In genomic region chr3:152282813-152283212, GRCh38 we compare ENCODE assay signal across 11 cellular contexts. TPM values are rescaled to one million over a fixed set of nuclear protein-coding genes. Genes with fewer than 3 reads are reported as not detected.
A peak's percentile ranks its signal among the peaks of the same experiment; 100 is the strongest.
DNase-seq lines count a peak whose midpoint lies in the region; ATAC-seq and TF ChIP-seq lines count a peak whose summit lies in the region.
"Had no signal": no experiment of that assay in that cellular context is flagged by ENCODE, and none has a peak within 500 bp of the region (broad histone marks: within the 10 kb centered on the region; RNA-seq: fewer than 3 reads in every experiment).

No MANE protein-coding gene starts in this region.

- intact Hi-C loops in activated CD8-positive, alpha-beta T cell treated with anti-CD3 and anti-CD28 coated beads for 36 hours (cut with micrococcal nuclease), result loop anchor here (2.0 kb wide), 1 partner anchor 74 kb away; no protein-coding TSS in a partner anchor
- intact Hi-C loops in left ventricle myocardium inferior (cut with micrococcal nuclease) (no loop called here), stomach (cut with DNase I; ENCODE audit: low total_unique reads) (no loop called here)

- H3K27ac ChIP-seq in left ventricle myocardium inferior (replicated peaks), result peak overlapping the region; percentile 99
- peak overlapping the region in 4 of 5 donors; percentile 23 to 65 (median 45) for H3K27ac ChIP-seq in stomach

- H3K36me3 ChIP-seq in left ventricle myocardium inferior (no peaks in the 10 kb centered on the region), stomach (no peaks in the 10 kb centered on the region)
- H3K36me3 ChIP-seq: adrenal gland had no signal

- CTCF ChIA-PET in activated CD8-positive, alpha-beta T cell treated with anti-CD3 and anti-CD28 coated beads for 36 hours (lab: Charles Lee), result interaction anchor here (0.8 to 2.6 kb wide), 7 partner anchors 9 to 1115 kb away, joined by 3 to 9 read pairs (median 3); no protein-coding TSS in a partner anchor

- H3K27me3 ChIP-seq in left ventricle myocardium inferior (ENCODE audit: low read depth) (no peaks in the 10 kb centered on the region), stomach (no peaks in the 10 kb centered on the region)
- H3K27me3 ChIP-seq: adrenal gland had no signal

- H3K36me3 Mint-ChIP-seq in T-helper 2 cell treated with Interferon-gamma antibody and Interleukin-4, amounts not matched to agents 5 μg/mL and 100 μg/mL, for 36 hours (ENCODE audit: low read depth), result peaks cover 24% of the 10 kb centered on the region
- H3K36me3 Mint-ChIP-seq in activated CD8-positive, alpha-beta T cell treated with anti-CD3 and anti-CD28 coated beads for 36 hours (ENCODE audit: low read depth), result peaks cover 34% of the 10 kb centered on the region

- POLR2A ChIA-PET in activated CD8-positive, alpha-beta T cell treated with anti-CD3 and anti-CD28 coated beads for 36 hours (lab: Charles Lee), result interaction anchor here (0.6 to 4.4 kb wide), 6 partner anchors 9 to 100 kb away, joined by 3 to 35 read pairs (median 4); partner anchors contain the start of gene MBNL1

- peak overlapping the region; percentile 26 for H3K4me3 ChIP-seq in left ventricle myocardium inferior
- H3K4me3 ChIP-seq in stomach, result no peak overlapping the region
- H3K4me3 ChIP-seq: adrenal gland had no signal

- TF ChIP-seq CTCF in activated CD8-positive, alpha-beta T cell treated with anti-CD3 and anti-CD28 coated beads for 36 hours (IDR thresholded peaks at IDR 0.05), result no peak
- TF ChIP-seq CTCF in left ventricle myocardium inferior (IDR thresholded peaks at IDR 0.05; ENCODE audit: borderline replicate concordance) (no peak), stomach (IDR thresholded peaks at IDR 0.05) (no peak)

- H3K9me3 Mint-ChIP-seq in T-helper 2 cell treated with Interferon-gamma antibody and Interleukin-4, amounts not matched to agents 5 μg/mL and 100 μg/mL, for 36 hours, result no peaks in the 10 kb centered on the region
- H3K9me3 Mint-ChIP-seq in activated CD8-positive, alpha-beta T cell treated with anti-CD3 and anti-CD28 coated beads for 36 hours, result no peaks in the 10 kb centered on the region

- TF ChIP-seq EP300 in stomach (IDR thresholded peaks at IDR 0.05), result no peak

- no peaks in the 10 kb centered on the region for H3K27me3 Mint-ChIP-seq in T-helper 2 cell treated with Interferon-gamma antibody and Interleukin-4, amounts not matched to agents 5 μg/mL and 100 μg/mL, for 36 hours (ENCODE audit: low read depth)
- no peaks in the 10 kb centered on the region for H3K27me3 Mint-ChIP-seq in activated CD8-positive, alpha-beta T cell treated with anti-CD3 and anti-CD28 coated beads for 36 hours

- peaks cover 66% of the 10 kb centered on the region for H3K4me1 Mint-ChIP-seq in T-helper 2 cell treated with Interferon-gamma antibody and Interleukin-4, amounts not matched to agents 5 μg/mL and 100 μg/mL, for 36 hours (ENCODE audit: low read depth)
- peaks cover 70% of the 10 kb centered on the region for H3K4me1 Mint-ChIP-seq in activated CD8-positive, alpha-beta T cell treated with anti-CD3 and anti-CD28 coated beads for 36 hours (ENCODE audit: low read depth)

- 33 to 67% (median 57%) methylated on average over 1 of the region's 1 CpG for WGBS in stomach, 5 donors

- no peaks in the 10 kb centered on the region for H3K9me3 ChIP-seq in left ventricle myocardium inferior (replicated peaks)
- H3K9me3 ChIP-seq in stomach, result no peaks in the 10 kb centered on the region
- H3K9me3 ChIP-seq: adrenal gland had no signal

- DNase-seq in T-helper 2 cell treated with Interferon-gamma antibody and Interleukin-4, amounts not matched to agents 5 μg/mL and 100 μg/mL, for 36 hours (ENCODE audit: low spot score), result no peak
- no peak for DNase-seq in T-helper 2 cell
- DNase-seq in activated CD8-positive, alpha-beta T cell treated with anti-CD3 and anti-CD28 coated beads for 36 hours, result no peak
- no peak for DNase-seq in left ventricle myocardium inferior
- no peak for DNase-seq in stomach
- no peak for DNase-seq in COR-L47 (lab: John Stamatoyannopoulos, UW)
- DNase-seq in stimulated activated naive CD4-positive, alpha-beta T cell treated with Interleukin-2 at 50 U/mL for 16 hours (lab: John Stamatoyannopoulos, UW), result no peak
- DNase-seq in midbrain (lab: John Stamatoyannopoulos, UW), result no peak
- DNase-seq: islet precursor cell, posterior cingulate gyrus had no signal

- ATAC-seq in activated CD8-positive, alpha-beta T cell treated with anti-CD3 and anti-CD28 coated beads for 36 hours, result no peak

- H3K4me3 Mint-ChIP-seq in T-helper 2 cell treated with Interferon-gamma antibody and Interleukin-4, amounts not matched to agents 5 μg/mL and 100 μg/mL, for 36 hours, result peak overlapping the region; percentile 19
- peak overlapping the region; percentile 5 for H3K4me3 Mint-ChIP-seq in activated CD8-positive, alpha-beta T cell treated with anti-CD3 and anti-CD28 coated beads for 36 hours

- H3K27ac Mint-ChIP-seq in T-helper 2 cell treated with Interferon-gamma antibody and Interleukin-4, amounts not matched to agents 5 μg/mL and 100 μg/mL, for 36 hours, result no peak overlapping the region
- peak overlapping the region; percentile 67 for H3K27ac Mint-ChIP-seq in activated CD8-positive, alpha-beta T cell treated with anti-CD3 and anti-CD28 coated beads for 36 hours

- H3K4me1 ChIP-seq in left ventricle myocardium inferior (peaks cover 96% of the 10 kb centered on the region), stomach (peaks cover 43 to 91% (median 67%) of the 10 kb centered on the region in 4 donors)

- TF ChIP-seq POLR2A in stomach (IDR thresholded peaks at IDR 0.05), result no peak

RNA-seq across cellular contexts. Expression of gene MBNL1, which starts 14.1 kb away (rescaled TPM):
- total RNA-seq in activated CD8-positive, alpha-beta T cell treated with anti-CD3 and anti-CD28 coated beads for 36 hours, result 100 to 1,000 TPM; 341 to 360 TPM
- 172 TPM for total RNA-seq in left ventricle myocardium inferior
- 100 to 1,000 TPM in 4 of 5 donors, 10 to 100 TPM in 1; 95.0 to 379 (median 325) TPM for total RNA-seq in stomach
- polyA plus RNA-seq in stomach, result 10 to 100 TPM; 25.7 to 39.3 (median 29.2) TPM
